1 cellular context compared by ENCODE assay signal in the genomic region with DNA sequence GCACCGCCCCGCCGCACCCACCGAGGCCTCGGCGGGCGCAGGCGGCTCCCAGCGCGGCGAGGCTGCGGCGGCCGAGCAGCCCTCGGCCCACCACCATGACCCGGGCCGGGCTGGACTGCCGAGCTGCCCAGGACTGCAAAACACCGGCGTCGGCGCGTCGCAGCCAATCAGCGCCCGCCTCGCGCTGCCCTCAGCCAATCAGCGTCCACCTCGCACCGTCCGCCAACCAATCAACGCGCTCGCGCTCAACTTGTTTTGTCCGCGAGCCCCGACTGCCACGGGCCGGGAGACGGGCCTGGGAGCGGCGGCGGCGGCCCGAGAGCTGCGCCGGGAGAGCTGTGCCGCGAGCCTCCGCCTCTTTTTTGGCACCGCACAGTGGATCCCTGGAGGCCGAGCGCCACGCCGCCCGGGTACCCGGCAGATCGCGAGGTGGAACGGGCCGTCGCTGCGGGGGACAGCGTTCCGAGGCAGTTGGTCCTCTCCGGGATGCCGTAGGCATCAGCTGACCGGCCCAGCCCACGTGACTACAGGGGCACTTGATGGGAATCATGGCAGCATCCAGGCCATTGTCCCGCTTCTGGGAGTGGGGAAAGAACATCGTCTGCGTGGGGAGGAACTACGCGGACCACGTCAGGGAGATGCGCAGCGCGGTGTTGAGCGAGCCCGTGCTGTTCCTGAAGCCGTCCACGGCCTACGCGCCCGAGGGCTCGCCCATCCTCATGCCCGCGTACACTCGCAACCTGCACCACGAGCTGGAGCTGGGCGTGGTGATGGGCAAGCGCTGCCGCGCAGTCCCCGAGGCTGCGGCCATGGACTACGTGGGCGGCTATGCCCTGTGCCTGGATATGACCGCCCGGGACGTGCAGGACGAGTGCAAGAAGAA.
A peak's percentile ranks its signal among the peaks of the same experiment; 100 is the strongest.
TF ChIP-seq lines count a peak whose summit lies in the region.

Gene FAHD1 (plus strand): TSS at position 516 of the 883 bp plus-strand sequence. CDS start 33 bp downstream, at position 549.
Gene HAGH (minus strand): TSS at position 135 of the 883 bp plus-strand sequence. CDS start 38 bp downstream, at position 97.

TF ChIP-seq in HepG2, 621 proteins besides CTCF, POLR2A, EP300 and RAD21 (continued from another document and continues in another):
- TF ChIP-seq, protein P1, sequence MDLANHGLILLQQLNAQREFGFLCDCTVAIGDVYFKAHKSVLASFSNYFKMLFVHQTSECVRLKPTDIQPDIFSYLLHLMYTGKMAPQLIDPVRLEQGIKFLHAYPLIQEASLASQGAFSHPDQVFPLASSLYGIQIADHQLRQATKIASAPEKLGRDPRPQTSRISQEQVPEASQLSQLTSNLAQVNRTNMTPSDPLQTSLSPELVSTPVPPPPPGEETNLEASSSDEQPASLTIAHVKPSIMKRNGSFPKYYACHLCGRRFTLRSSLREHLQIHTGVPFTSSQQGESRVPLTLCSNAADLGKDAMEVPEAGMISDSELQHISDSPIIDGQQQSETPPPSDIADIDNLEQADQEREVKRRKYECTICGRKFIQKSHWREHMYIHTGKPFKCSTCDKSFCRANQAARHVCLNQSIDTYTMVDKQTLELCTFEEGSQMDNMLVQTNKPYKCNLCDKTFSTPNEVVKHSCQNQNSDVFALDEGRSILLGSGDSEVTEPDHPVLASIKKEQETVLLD (CRISPR knock-in tag; IDR thresholded peaks at IDR 0.05; ENCODE audit: low read depth) = peak; percentile 57; the same call in 1 of the 2 replicates
- TF ChIP-seq ZHX1 (CRISPR knock-in tag; IDR thresholded peaks at IDR 0.05; ENCODE audit: low read depth) = peak; percentile 84; the same call in 1 of the 2 replicates
- no peak for TF ChIP-seq EZH2 (conservative IDR thresholded peaks at IDR 0.05; ENCODE audit: low read depth, low read length)
- peak; percentile 94 for TF ChIP-seq SIN3B (IDR thresholded peaks at IDR 0.05; ENCODE audit: low read length)
- no peak for TF ChIP-seq GATA4 (IDR thresholded peaks at IDR 0.05; ENCODE audit: borderline replicate concordance, low read depth)
- TF ChIP-seq RFXANK (CRISPR knock-in tag; IDR thresholded peaks at IDR 0.05) = peak; percentile 87
- TF ChIP-seq KMT2B (CRISPR knock-in tag; IDR thresholded peaks at IDR 0.05) = peak; percentile 73; the same call in 1 of the 2 replicates
- peak; percentile 96 for TF ChIP-seq BRD4 (CRISPR knock-in tag; IDR thresholded peaks at IDR 0.05)
- TF ChIP-seq SRY (CRISPR knock-in tag; IDR thresholded peaks at IDR 0.05) = peak; percentile 81; the same call in 1 of the 2 replicates
- no peak for TF ChIP-seq ZNF83 (CRISPR knock-in tag; IDR thresholded peaks at IDR 0.05; ENCODE audit: borderline replicate concordance)
- TF ChIP-seq NFE2 (CRISPR knock-in tag; IDR thresholded peaks at IDR 0.05) = no peak
- TF ChIP-seq, protein P2, sequence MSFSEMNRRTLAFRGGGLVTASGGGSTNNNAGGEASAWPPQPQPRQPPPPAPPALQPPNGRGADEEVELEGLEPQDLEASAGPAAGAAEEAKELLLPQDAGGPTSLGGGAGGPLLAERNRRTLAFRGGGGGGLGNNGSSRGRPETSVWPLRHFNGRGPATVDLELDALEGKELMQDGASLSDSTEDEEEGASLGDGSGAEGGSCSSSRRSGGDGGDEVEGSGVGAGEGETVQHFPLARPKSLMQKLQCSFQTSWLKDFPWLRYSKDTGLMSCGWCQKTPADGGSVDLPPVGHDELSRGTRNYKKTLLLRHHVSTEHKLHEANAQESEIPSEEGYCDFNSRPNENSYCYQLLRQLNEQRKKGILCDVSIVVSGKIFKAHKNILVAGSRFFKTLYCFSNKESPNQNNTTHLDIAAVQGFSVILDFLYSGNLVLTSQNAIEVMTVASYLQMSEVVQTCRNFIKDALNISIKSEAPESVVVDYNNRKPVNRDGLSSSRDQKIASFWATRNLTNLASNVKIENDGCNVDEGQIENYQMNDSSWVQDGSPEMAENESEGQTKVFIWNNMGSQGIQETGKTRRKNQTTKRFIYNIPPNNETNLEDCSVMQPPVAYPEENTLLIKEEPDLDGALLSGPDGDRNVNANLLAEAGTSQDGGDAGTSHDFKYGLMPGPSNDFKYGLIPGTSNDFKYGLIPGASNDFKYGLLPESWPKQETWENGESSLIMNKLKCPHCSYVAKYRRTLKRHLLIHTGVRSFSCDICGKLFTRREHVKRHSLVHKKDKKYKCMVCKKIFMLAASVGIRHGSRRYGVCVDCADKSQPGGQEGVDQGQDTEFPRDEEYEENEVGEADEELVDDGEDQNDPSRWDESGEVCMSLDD (CRISPR knock-in tag; IDR thresholded peaks at IDR 0.05; ENCODE audit: borderline replicate concordance) = no peak
- TF ChIP-seq SP1 (IDR thresholded peaks at IDR 0.05) = no peak
- TF ChIP-seq SP1 (CRISPR knock-in tag; IDR thresholded peaks at IDR 0.05) = peak; percentile 52
- TF ChIP-seq ZXDC (CRISPR knock-in tag; IDR thresholded peaks at IDR 0.05) = peak; percentile 79
- no peak; the same call in 1 of the 2 replicates for TF ChIP-seq PRMT3 (CRISPR knock-in tag; IDR thresholded peaks at IDR 0.05; ENCODE audit: borderline replicate concordance, low read depth)
- TF ChIP-seq CAMTA2 (CRISPR knock-in tag; IDR thresholded peaks at IDR 0.05; ENCODE audit: borderline replicate concordance) = peak; percentile 77; the same call in 1 of the 2 replicates
- 0 out of 2 replicates have a peak, but pooled peaks have one; percentile 59 for TF ChIP-seq ZNF30 (CRISPR knock-in tag; IDR thresholded peaks at IDR 0.05)
- TF ChIP-seq, protein P3, sequence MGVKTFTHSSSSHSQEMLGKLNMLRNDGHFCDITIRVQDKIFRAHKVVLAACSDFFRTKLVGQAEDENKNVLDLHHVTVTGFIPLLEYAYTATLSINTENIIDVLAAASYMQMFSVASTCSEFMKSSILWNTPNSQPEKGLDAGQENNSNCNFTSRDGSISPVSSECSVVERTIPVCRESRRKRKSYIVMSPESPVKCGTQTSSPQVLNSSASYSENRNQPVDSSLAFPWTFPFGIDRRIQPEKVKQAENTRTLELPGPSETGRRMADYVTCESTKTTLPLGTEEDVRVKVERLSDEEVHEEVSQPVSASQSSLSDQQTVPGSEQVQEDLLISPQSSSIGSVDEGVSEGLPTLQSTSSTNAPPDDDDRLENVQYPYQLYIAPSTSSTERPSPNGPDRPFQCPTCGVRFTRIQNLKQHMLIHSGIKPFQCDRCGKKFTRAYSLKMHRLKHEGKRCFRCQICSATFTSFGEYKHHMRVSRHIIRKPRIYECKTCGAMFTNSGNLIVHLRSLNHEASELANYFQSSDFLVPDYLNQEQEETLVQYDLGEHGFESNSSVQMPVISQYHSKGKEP (CRISPR knock-in tag; IDR thresholded peaks at IDR 0.05) = 0 out of 2 replicates have a peak, but pooled peaks have one; percentile 27
- TF ChIP-seq, protein P4, sequence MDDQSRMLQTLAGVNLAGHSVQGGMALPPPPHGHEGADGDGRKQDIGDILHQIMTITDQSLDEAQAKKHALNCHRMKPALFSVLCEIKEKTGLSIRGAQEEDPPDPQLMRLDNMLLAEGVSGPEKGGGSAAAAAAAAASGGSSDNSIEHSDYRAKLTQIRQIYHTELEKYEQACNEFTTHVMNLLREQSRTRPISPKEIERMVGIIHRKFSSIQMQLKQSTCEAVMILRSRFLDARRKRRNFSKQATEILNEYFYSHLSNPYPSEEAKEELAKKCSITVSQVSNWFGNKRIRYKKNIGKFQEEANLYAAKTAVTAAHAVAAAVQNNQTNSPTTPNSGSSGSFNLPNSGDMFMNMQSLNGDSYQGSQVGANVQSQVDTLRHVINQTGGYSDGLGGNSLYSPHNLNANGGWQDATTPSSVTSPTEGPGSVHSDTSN (CRISPR knock-in tag; IDR thresholded peaks at IDR 0.05; ENCODE audit: borderline replicate concordance) = 0 out of 2 replicates have a peak, but pooled peaks have one; percentile 68
- TF ChIP-seq ASH2L (IDR thresholded peaks at IDR 0.05; ENCODE audit: insufficient read length, low read depth, low read length) = peak; percentile 91
- TF ChIP-seq THRA (CRISPR knock-in tag; IDR thresholded peaks at IDR 0.05; ENCODE audit: borderline replicate concordance) = peak; percentile 43; the same call in 1 of the 2 replicates
- peak; percentile 48; the same call in 1 of the 2 replicates for TF ChIP-seq NCOR1 (IDR thresholded peaks at IDR 0.05; ENCODE audit: borderline replicate concordance, low read length)
- TF ChIP-seq ZNF619 (CRISPR knock-in tag; IDR thresholded peaks at IDR 0.05) = no peak
- peak; percentile 64; the same call in 1 of the 2 replicates for TF ChIP-seq ZSCAN25 (CRISPR knock-in tag; IDR thresholded peaks at IDR 0.05)
- TF ChIP-seq WIZ (CRISPR knock-in tag; IDR thresholded peaks at IDR 0.05) = 0 out of 2 replicates have a peak, but pooled peaks have one; percentile 45
- TF ChIP-seq MAFF (IDR thresholded peaks at IDR 0.05; ENCODE audit: low read depth, low read length) = no peak
- TF ChIP-seq, protein P5, sequence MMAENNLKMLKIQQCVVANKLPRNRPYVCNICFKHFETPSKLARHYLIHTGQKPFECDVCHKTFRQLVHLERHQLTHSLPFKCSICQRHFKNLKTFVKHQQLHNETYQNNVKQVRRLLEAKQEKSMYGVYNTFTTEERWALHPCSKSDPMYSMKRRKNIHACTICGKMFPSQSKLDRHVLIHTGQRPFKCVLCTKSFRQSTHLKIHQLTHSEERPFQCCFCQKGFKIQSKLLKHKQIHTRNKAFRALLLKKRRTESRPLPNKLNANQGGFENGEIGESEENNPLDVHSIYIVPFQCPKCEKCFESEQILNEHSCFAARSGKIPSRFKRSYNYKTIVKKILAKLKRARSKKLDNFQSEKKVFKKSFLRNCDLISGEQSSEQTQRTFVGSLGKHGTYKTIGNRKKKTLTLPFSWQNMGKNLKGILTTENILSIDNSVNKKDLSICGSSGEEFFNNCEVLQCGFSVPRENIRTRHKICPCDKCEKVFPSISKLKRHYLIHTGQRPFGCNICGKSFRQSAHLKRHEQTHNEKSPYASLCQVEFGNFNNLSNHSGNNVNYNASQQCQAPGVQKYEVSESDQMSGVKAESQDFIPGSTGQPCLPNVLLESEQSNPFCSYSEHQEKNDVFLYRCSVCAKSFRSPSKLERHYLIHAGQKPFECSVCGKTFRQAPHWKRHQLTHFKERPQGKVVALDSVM (CRISPR knock-in tag; IDR thresholded peaks at IDR 0.05) = peak; percentile 84
- peak; percentile 78; the same call in 1 of the 2 replicates for TF ChIP-seq SNAPC2 (CRISPR knock-in tag; IDR thresholded peaks at IDR 0.05)
- TF ChIP-seq SPEN (CRISPR knock-in tag; IDR thresholded peaks at IDR 0.05; ENCODE audit: low read depth) = peak; percentile 99
- TF ChIP-seq ZNF660 (CRISPR knock-in tag; IDR thresholded peaks at IDR 0.05; ENCODE audit: borderline replicate concordance, low read depth) = no peak
- peak; percentile 73; the same call in 1 of the 2 replicates for TF ChIP-seq ZNF296 (CRISPR knock-in tag; conservative IDR thresholded peaks at IDR 0.05)
- 0 out of 2 replicates have a peak, but pooled peaks have one; percentile 18 for TF ChIP-seq ISX (CRISPR knock-in tag; conservative IDR thresholded peaks at IDR 0.05)
- TF ChIP-seq, protein P6, sequence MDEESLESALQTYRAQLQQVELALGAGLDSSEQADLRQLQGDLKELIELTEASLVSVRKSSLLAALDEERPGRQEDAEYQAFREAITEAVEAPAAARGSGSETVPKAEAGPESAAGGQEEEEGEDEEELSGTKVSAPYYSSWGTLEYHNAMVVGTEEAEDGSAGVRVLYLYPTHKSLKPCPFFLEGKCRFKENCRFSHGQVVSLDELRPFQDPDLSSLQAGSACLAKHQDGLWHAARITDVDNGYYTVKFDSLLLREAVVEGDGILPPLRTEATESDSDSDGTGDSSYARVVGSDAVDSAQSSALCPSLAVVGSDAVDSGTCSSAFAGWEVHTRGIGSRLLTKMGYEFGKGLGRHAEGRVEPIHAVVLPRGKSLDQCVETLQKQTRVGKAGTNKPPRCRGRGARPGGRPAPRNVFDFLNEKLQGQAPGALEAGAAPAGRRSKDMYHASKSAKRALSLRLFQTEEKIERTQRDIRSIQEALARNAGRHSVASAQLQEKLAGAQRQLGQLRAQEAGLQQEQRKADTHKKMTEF (CRISPR knock-in tag; IDR thresholded peaks at IDR 0.05) = peak; percentile 97
- TF ChIP-seq CHD4 (IDR thresholded peaks at IDR 0.05; ENCODE audit: borderline replicate concordance, low read length) = no peak
- TF ChIP-seq ZNF563 (CRISPR knock-in tag; IDR thresholded peaks at IDR 0.05) = peak; percentile 75; the same call in 1 of the 2 replicates
